Comparison of ENCODE assay signal across 10 cellular contexts in genomic region chr13:44710576-44710975, GRCh38.
DNase-seq lines count a peak whose midpoint lies in the region; TF ChIP-seq lines count a peak whose summit lies in the region.
"Had no signal": no experiment of that assay in that cellular context is flagged by ENCODE, and none has a peak within 500 bp of the region (broad histone marks: within the 10 kb centered on the region; RNA-seq: fewer than 3 reads in every experiment).

No MANE protein-coding gene starts in this region.

- H3K9ac ChIP-seq in GM23248, result peak overlapping the region; percentile 54

- no peaks in the 10 kb centered on the region for H3K36me3 ChIP-seq in GM23248 (ENCODE audit: low read depth)
- no peaks in the 10 kb centered on the region for H3K36me3 ChIP-seq in esophagus squamous epithelium
- H3K36me3 ChIP-seq: vagina had no signal

- in situ Hi-C loops in GM23248 (cut with MboI), result no loop called here

- 39 to 52% methylated on average over 2 of the region's 2 CpGs for WGBS in GM23248 (ENCODE audit: low coverage in 1 of 2, low lambda C conversion rate in 2 of 2, missing lambda C conversion rate in 2 of 2), 2 experiments
- 36 to 58% methylated on average over 2 of the region's 2 CpGs for WGBS in esophagus squamous epithelium, 2 donors

- peak overlapping the region; percentile 84 for H3K4me2 ChIP-seq in GM23248 (ENCODE audit: unreplicated experiment)

- TF ChIP-seq POLR2A in esophagus squamous epithelium (IDR thresholded peaks at IDR 0.05), result no peak

- peaks cover 26% of the 10 kb centered on the region for H3F3A ChIP-seq in GM23248 (ENCODE audit: insufficient read depth)

- H3K9me3 ChIP-seq in AG04450 (ENCODE audit: control insufficient read depth, insufficient read depth, low read length) (peaks cover 4% of the 10 kb centered on the region), GM23248 (ENCODE audit: low read depth) (no peaks in the 10 kb centered on the region), esophagus squamous epithelium (no peaks in the 10 kb centered on the region)
- H3K9me3 ChIP-seq: mucosa of descending colon, vagina had no signal

- H3K79me2 ChIP-seq in GM23248 (ENCODE audit: insufficient read depth), result peaks cover 6% of the 10 kb centered on the region; the same call in 1 of the 2 replicates

- H3K27me3 ChIP-seq in AG04450 (ENCODE audit: control insufficient read depth, insufficient read depth, low read length) (no peaks in the 10 kb centered on the region), GM23248 (replicated peaks; ENCODE audit: insufficient read depth) (no peaks in the 10 kb centered on the region), esophagus squamous epithelium (no peaks in the 10 kb centered on the region)
- H3K27me3 ChIP-seq: vagina had no signal

- DNase-seq in AG04450 (ENCODE audit: low read depth, low spot score) (peak; percentile 83), GM23248 (peak; percentile 90), SW 1271 (lab: John Stamatoyannopoulos, UW) (peak; percentile 83 to 94), kidney tubule cell (ENCODE audit: low spot score) (peak; percentile 94), esophagus squamous epithelium (lab: John Stamatoyannopoulos, UW) (no peak), NCI-H2196 treated with DMSO at 0.1 percent for 48 hours (lab: John Stamatoyannopoulos, UW; ENCODE audit: unreplicated experiment) (no peak), GOT3 (lab: John Stamatoyannopoulos, UW) (no peak), NCI-H187 treated with DMSO at 0.1 percent for 48 hours (lab: John Stamatoyannopoulos, UW) (no peak)
- DNase-seq: mucosa of descending colon had no signal

- H3K4me1 ChIP-seq in GM23248 (ENCODE audit: insufficient read depth), result peaks cover 56% of the 10 kb centered on the region
- peaks cover 11 to 25% (median 11%) of the 10 kb centered on the region in 3 donors for H3K4me1 ChIP-seq in esophagus squamous epithelium

- H3K4me3 ChIP-seq in AG04450 (ENCODE audit: low read depth, low read length) (no peak overlapping the region), GM23248 (peak overlapping the region; percentile 47), esophagus squamous epithelium (no peak overlapping the region)
- H3K4me3 ChIP-seq: mucosa of descending colon, vagina had no signal

- POLR2A ChIA-PET in AG04450 (lab: Yijun Ruan, JAX), result no interaction called here

- TF ChIP-seq CTCF in AG04450 (IDR thresholded peaks at IDR 0.05; ENCODE audit: low read depth, low read length) (no peak), esophagus squamous epithelium (IDR thresholded peaks at IDR 0.05) (no peak)

- H3K27ac ChIP-seq in AG04450 (ENCODE audit: low read depth, low read length), result peak overlapping the region; percentile 85
- H3K27ac ChIP-seq in GM23248, result peak overlapping the region; percentile 82
- H3K27ac ChIP-seq in esophagus squamous epithelium, result no peak overlapping the region
- H3K27ac ChIP-seq: vagina had no signal

- H4K20me1 ChIP-seq in GM23248 (ENCODE audit: insufficient read depth), result no peaks in the 10 kb centered on the region

- intact Hi-C loops in esophagus squamous epithelium (cut with DNase I), result no loop called here

- no peaks in the 10 kb centered on the region for H3K9me2 ChIP-seq in GM23248 (ENCODE audit: insufficient read depth)

- H2AFZ ChIP-seq in GM23248, result no peak overlapping the region

- CTCF ChIA-PET in AG04450 (lab: Charles Lee), result no interaction called here

Comparison
In these comparisons a context has a peak if more than half of its experiments do, and no peak if none do; other contexts are left out.
1. DNase-seq: peak in AG04450 (single experiment), GM23248 (single experiment), SW 1271 (2 of 2) and kidney tubule cell (single experiment); none in esophagus squamous epithelium (single experiment), NCI-H2196 treated with DMSO at 0.1 percent for 48 hours (single experiment), GOT3 (single experiment) and NCI-H187 treated with DMSO at 0.1 percent for 48 hours (single experiment).
2. H3K27ac ChIP-seq: peak in AG04450 (single experiment) and GM23248 (single experiment); none in esophagus squamous epithelium (0 of 4).